10 cellular contexts compared by ENCODE assay signal in genomic region chr11:66420671-66421476, GRCh38. TPM values are rescaled to one million over a fixed set of nuclear protein-coding genes. Genes with fewer than 3 reads are reported as not detected.
DNase-seq lines count a peak whose midpoint lies in the region; ATAC-seq and TF ChIP-seq lines count a peak whose summit lies in the region.
"Had no signal": no experiment of that assay in that cellular context is flagged by ENCODE, and none has a peak within 500 bp of the region (broad histone marks: within the 10 kb centered on the region; RNA-seq: fewer than 3 reads in every experiment).

Gene NPAS4 (plus strand): TSS chr11:66421035. CDS start chr11:66421180, 145 bp downstream.

- peaks cover 3 to 19% (median 5%) of the 10 kb centered on the region in 3 donors for H3K4me1 Mint-ChIP-seq in naive B cell

- H3K27ac Mint-ChIP-seq in naive B cell: peak within 1 kb of the TSS in 4 of 6 donors; percentile 16 to 59 (median 43)

- H3K4me3 Mint-ChIP-seq in naive B cell: peak within 1 kb of the TSS in 3 of 8 donors; percentile 37 to 41 (median 38)

- peak; percentile 22 for DNase-seq in DMS153 treated with DMSO at 0.1 percent for 48 hours (lab: John Stamatoyannopoulos, UW; ENCODE audit: unreplicated experiment)
- DNase-seq in NCI-H1105 (lab: John Stamatoyannopoulos, UW): peak; percentile 90
- DNase-seq in anterior cingulate cortex (lab: John Stamatoyannopoulos, UW): peak in 48 of 58 donors; percentile 7 to 82 (median 56)
- no peak for DNase-seq in naive B cell
- no peak for DNase-seq in ureter (ENCODE audit: low spot score)
- DNase-seq in NOMO-1 (lab: John Stamatoyannopoulos, UW; ENCODE audit: unreplicated experiment in 2 of 2): no peak
- no peak for DNase-seq in GM10266 (ENCODE audit: extremely low spot score)

- peaks cover 0 to 20% of the 10 kb centered on the region in 2 donors for H3K36me3 Mint-ChIP-seq in naive B cell

- H3K9me3 Mint-ChIP-seq in naive B cell: peaks cover 0 to 10% (median 2%) of the 10 kb centered on the region in 7 donors

- ATAC-seq in naive B cell (ENCODE audit: low read depth in 2 of 2): no peak

- TF ChIP-seq CTCF in GM10266 (IDR thresholded peaks at IDR 0.05; ENCODE audit: control insufficient read depth, insufficient read depth, low read depth, missing control alignments): no peak

- H3K27me3 Mint-ChIP-seq in naive B cell: peaks cover 38 to 40% (median 39%) of the 10 kb centered on the region in 3 donors

RNA-seq across cellular contexts. Expression of gene NPAS4, which starts in this region (rescaled TPM):
- not detected for polyA plus RNA-seq in naive B cell (ENCODE audit: low read depth in 6 of 6)
- 1.2 TPM for total RNA-seq in ureter
- total RNA-seq: H4, myocyte, Right ventricle myocardium inferior had no signal

Comparison
In these comparisons a context has a peak if more than half of its experiments do, and no peak if none do; other contexts are left out.
1. DNase-seq: peak in DMS153 treated with DMSO at 0.1 percent for 48 hours (single experiment), NCI-H1105 (single experiment) and anterior cingulate cortex (48 of 58); none in naive B cell (single experiment), ureter (single experiment), NOMO-1 (0 of 2) and GM10266 (single experiment).